8 cellular contexts compared by ENCODE assay signal in the genomic region with DNA sequence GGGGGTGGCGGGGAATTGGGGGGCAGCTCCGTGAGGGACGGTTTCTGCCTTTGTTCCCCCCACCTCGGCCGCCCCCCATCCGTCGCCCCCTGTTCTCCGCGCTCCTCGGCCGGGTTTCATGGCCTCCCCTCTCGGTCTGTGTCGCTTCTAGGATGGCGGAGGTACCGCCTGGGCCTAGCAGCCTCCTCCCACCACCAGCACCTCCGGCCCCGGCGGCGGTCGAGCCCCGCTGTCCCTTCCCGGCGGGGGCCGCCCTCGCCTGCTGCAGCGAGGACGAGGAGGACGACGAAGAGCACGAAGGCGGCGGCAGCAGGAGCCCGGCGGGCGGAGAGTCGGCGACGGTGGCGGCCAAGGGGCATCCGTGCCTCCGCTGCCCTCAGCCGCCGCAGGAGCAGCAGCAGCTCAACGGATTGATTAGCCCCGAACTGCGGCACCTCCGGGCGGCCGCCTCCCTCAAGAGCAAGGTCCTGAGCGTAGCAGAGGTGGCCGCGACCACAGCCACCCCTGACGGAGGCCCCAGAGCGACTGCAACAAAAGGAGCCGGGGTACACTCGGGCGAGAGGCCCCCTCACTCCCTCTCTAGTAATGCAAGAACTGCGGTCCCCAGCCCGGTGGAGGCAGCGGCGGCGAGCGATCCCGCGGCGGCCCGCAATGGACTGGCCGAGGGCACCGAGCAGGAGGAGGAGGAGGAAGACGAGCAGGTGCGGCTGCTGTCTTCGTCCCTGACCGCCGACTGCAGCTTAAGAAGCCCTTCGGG. TPM values are rescaled to one million over a fixed set of nuclear protein-coding genes. Genes with fewer than 3 reads are reported as not detected.
DNase-seq lines count a peak whose midpoint lies in the region; ATAC-seq and TF ChIP-seq lines count a peak whose summit lies in the region.

No MANE protein-coding gene starts in this region.

- WGBS in adrenal gland, 4 donors: 0 to 4% (median 0%) methylated on average over 12 to 75 of the region's 75 CpGs; no CpG with 5 or more reads in 1 of the 4 donors

- ATAC-seq in GM19025 (IDR thresholded peaks at IDR 0.05; ENCODE audit: low read depth, unreplicated experiment) (peak; percentile 39), HG03280 (IDR thresholded peaks at IDR 0.05; ENCODE audit: unreplicated experiment) (peak; percentile 41)

- peak overlapping the region; percentile 85 to 96 (median 92) for H3K9ac ChIP-seq in BLaER1 treated with 17β-estradiol and CSF1 and Interleukin-3, amounts not matched to agents 10 nM and 100 nM

- H4K20me1 ChIP-seq in BLaER1 treated with 17β-estradiol and CSF1 and Interleukin-3, amounts not matched to agents 10 nM and 100 nM: peaks cover 18 to 47% (median 31%) of the 10 kb centered on the region in 11 experiments; a peak in 21 of 22 replicates

- peak overlapping the region; percentile 76 to 98 (median 92) for H3K4me3 ChIP-seq in BLaER1 treated with 17β-estradiol and CSF1 and Interleukin-3, amounts not matched to agents 10 nM and 100 nM
- peak overlapping the region; percentile 94 for H3K4me3 ChIP-seq in SJCRH30
- H3K4me3 ChIP-seq in adrenal gland: peak overlapping the region; percentile 59 to 88 (median 82)

- TF ChIP-seq POLR2A in adrenal gland (IDR thresholded peaks at IDR 0.05): no peak

- peak; percentile 42 to 46 for DNase-seq in SJCRH30
- DNase-seq in adrenal gland: peak in 6 of 7 donors; percentile 42 to 57 (median 48)
- DNase-seq in hepatic stellate cell (ENCODE audit: low spot score): peak; percentile 39
- peak; percentile 91 for DNase-seq in retina
- no peak for DNase-seq in NCI-H1930 (lab: John Stamatoyannopoulos, UW)

- H3K4me1 ChIP-seq in BLaER1 treated with 17β-estradiol and CSF1 and Interleukin-3, amounts not matched to agents 10 nM and 100 nM: peaks cover 21 to 42% (median 32%) of the 10 kb centered on the region in 10 experiments
- H3K4me1 ChIP-seq in SJCRH30: peaks cover 8% of the 10 kb centered on the region; the same call in 1 of the 2 replicates
- H3K4me1 ChIP-seq in adrenal gland (replicated peaks in 1 of 2): peaks cover 18 to 47% of the 10 kb centered on the region in 2 donors

- H3K9me3 ChIP-seq in BLaER1 treated with 17β-estradiol and CSF1 and Interleukin-3, amounts not matched to agents 10 nM and 100 nM (replicated peaks in 1 of 11): no peaks in the 10 kb centered on the region
- H3K9me3 ChIP-seq in SJCRH30 (replicated peaks) (no peaks in the 10 kb centered on the region), adrenal gland (replicated peaks in 1 of 3) (no peaks in the 10 kb centered on the region)

- intact Hi-C loops in adrenal gland (cut with DNase I): no loop called here

- H3K27ac ChIP-seq in BLaER1 treated with 17β-estradiol and CSF1 and Interleukin-3, amounts not matched to agents 10 nM and 100 nM: peak overlapping the region; percentile 79 to 89 (median 84)
- peak overlapping the region; percentile 58 for H3K27ac ChIP-seq in SJCRH30
- H3K27ac ChIP-seq in adrenal gland: peak overlapping the region; percentile 51 to 91 (median 87)

- no peak for TF ChIP-seq CTCF in adrenal gland (IDR thresholded peaks at IDR 0.05)

- H3K36me3 ChIP-seq in BLaER1 treated with 17β-estradiol and CSF1 and Interleukin-3, amounts not matched to agents 10 nM and 100 nM: peaks cover 0 to 30% (median 3%) of the 10 kb centered on the region in 11 experiments; a peak in 13 of 22 replicates
- peaks cover 11% of the 10 kb centered on the region; the same call in 1 of the 2 replicates for H3K36me3 ChIP-seq in SJCRH30
- H3K36me3 ChIP-seq in adrenal gland (replicated peaks in 1 of 2): no peaks in the 10 kb centered on the region

- H3K4me2 ChIP-seq in BLaER1 treated with 17β-estradiol and CSF1 and Interleukin-3, amounts not matched to agents 10 nM and 100 nM: peak overlapping the region; percentile 78 to 97 (median 91)

- H3K27me3 ChIP-seq in BLaER1 treated with 17β-estradiol and CSF1 and Interleukin-3, amounts not matched to agents 10 nM and 100 nM: no peaks in the 10 kb centered on the region
- H3K27me3 ChIP-seq in SJCRH30 (no peaks in the 10 kb centered on the region), adrenal gland (no peaks in the 10 kb centered on the region)

RNA-seq across cellular contexts. Expression of gene NAA30, which starts 0.6 kb away (rescaled TPM):
- 23.9 and 24.6 TPM in 2 replicates for total RNA-seq in SJCRH30 (2014; rRNA removed; shearing (Covaris generic))
- total RNA-seq in adrenal gland: 10 to 100 TPM in 7 of 8 donors, 1 to 10 TPM in 1; 8.9 to 22.0 (median 15.3) TPM
- polyA plus RNA-seq in adrenal gland: 10 to 100 TPM in 1 of 3 donors, 1 to 10 TPM in 2; 1.9 to 16.0 (median 2.6) TPM

Comparison
In these comparisons a context has a peak if more than half of its experiments do, and no peak if none do; other contexts are left out.
1. DNase-seq: peak in SJCRH30 (2 of 2), adrenal gland (6 of 7), hepatic stellate cell (single experiment) and retina (single experiment); none in NCI-H1930 (0 of 2).
2. Peak in every context shown above with its lines, with median percentiles within 50 percentile points of each other: H3K27ac ChIP-seq and H3K4me3 ChIP-seq.